Comparison of ENCODE assay signal across 8 cellular contexts in the genomic region with DNA sequence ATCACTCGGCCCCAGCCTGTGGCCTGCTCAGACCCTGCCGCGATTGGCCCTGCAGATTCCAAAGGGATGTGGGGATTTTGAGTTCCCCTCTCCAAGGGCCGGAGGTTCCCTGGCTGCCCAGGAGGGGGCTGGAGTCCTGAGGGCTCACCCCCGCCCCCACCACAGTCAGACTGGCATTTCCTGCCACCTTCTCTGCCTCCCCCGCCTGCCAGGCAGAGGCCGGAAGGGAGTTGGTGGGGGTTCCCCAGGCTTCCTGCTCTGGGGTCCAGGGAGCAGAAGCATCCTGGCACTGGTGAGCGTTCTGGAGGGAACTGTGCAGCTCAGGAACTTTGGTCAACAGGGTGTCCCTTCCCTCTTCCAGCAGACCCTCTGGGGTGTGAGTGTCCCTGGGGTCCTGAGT.
A peak's percentile ranks its signal among the peaks of the same experiment; 100 is the strongest.
DNase-seq lines count a peak whose midpoint lies in the region; ATAC-seq and TF ChIP-seq lines count a peak whose summit lies in the region.

No MANE protein-coding gene starts in this region.

- TF ChIP-seq CTCF in endodermal cell (conservative IDR thresholded peaks at IDR 0.05), result no peak

- no peak for ATAC-seq in GM19023 (IDR thresholded peaks at IDR 0.05; ENCODE audit: unreplicated experiment)
- no peak for ATAC-seq in HG03565 (IDR thresholded peaks at IDR 0.05; ENCODE audit: unreplicated experiment)

- peak overlapping the region; percentile 83 for H3K27ac Mint-ChIP-seq in activated CD4-positive, alpha-beta T cell treated with anti-CD3 and anti-CD28 coated beads, Interleukin-2, amount 10 ng/mL, durations not matched to agents 24 days and 14 days
- H3K27ac Mint-ChIP-seq in endodermal cell, result peak overlapping the region; percentile 64

- H3K27ac ChIP-seq in endodermal cell (ENCODE audit: low read depth, low read length), result no peak overlapping the region

- H3K9ac ChIP-seq in endodermal cell (ENCODE audit: extremely low read depth, low read length, poor library complexity, severe bottlenecking), result no peak overlapping the region

- intact Hi-C loops in activated CD4-positive, alpha-beta T cell treated with anti-CD3 and anti-CD28 coated beads, Interleukin-2, amount 10 ng/mL, durations not matched to agents 24 days and 14 days (cut with micrococcal nuclease), result no loop called here

- H3K4me1 Mint-ChIP-seq in activated CD4-positive, alpha-beta T cell treated with anti-CD3 and anti-CD28 coated beads, Interleukin-2, amount 10 ng/mL, durations not matched to agents 24 days and 14 days, result peaks cover 34% of the 10 kb centered on the region
- H3K4me1 Mint-ChIP-seq in endodermal cell, result no peaks in the 10 kb centered on the region

- H3K4me3 ChIP-seq in H7 (ENCODE audit: insufficient read depth, low read depth, low read length) (no peak overlapping the region), endodermal cell (ENCODE audit: low read length) (no peak overlapping the region)

- no peaks in the 10 kb centered on the region; the same call in none of the 2 replicates for H3K36me3 ChIP-seq in H7 (replicated peaks; ENCODE audit: control insufficient read depth, insufficient read depth, low read length)
- peaks cover 5% of the 10 kb centered on the region for H3K36me3 ChIP-seq in endodermal cell (ENCODE audit: control insufficient read depth, insufficient read depth, low read length)

- peaks cover 5% of the 10 kb centered on the region for H3K27me3 Mint-ChIP-seq in activated CD4-positive, alpha-beta T cell treated with anti-CD3 and anti-CD28 coated beads, Interleukin-2, amount 10 ng/mL, durations not matched to agents 24 days and 14 days
- H3K27me3 Mint-ChIP-seq in endodermal cell (ENCODE audit: insufficient read depth), result no peaks in the 10 kb centered on the region

- H3K27me3 ChIP-seq in H7 (ENCODE audit: control insufficient read depth, insufficient read depth, low read length) (no peaks in the 10 kb centered on the region), endodermal cell (ENCODE audit: control insufficient read depth, insufficient read depth, low read length, poor library complexity, severe bottlenecking) (no peaks in the 10 kb centered on the region)

- H3K4me1 ChIP-seq in endodermal cell (ENCODE audit: control insufficient read depth, insufficient read depth, low read length), result no peaks in the 10 kb centered on the region

- H3K9me3 ChIP-seq in endodermal cell (ENCODE audit: control insufficient read depth, low read length), result peaks cover 11% of the 10 kb centered on the region

- peak overlapping the region; percentile 75 for H3K4me3 Mint-ChIP-seq in activated CD4-positive, alpha-beta T cell treated with anti-CD3 and anti-CD28 coated beads, Interleukin-2, amount 10 ng/mL, durations not matched to agents 24 days and 14 days
- no peak overlapping the region for H3K4me3 Mint-ChIP-seq in endodermal cell

- DNase-seq in H7 (peak; percentile 68), endodermal cell (no peak), NCI-H2029 (lab: John Stamatoyannopoulos, UW) (no peak), AG08396 (ENCODE audit: low spot score) (no peak)
- DNase-seq in activated CD4-positive, alpha-beta T cell treated with anti-CD3 and anti-CD28 coated beads, Interleukin-2, amount 10 ng/mL, durations not matched to agents 24 days and 14 days, result peak; percentile 78
- peak in 2 of 3 donors; percentile 12 to 46 for DNase-seq in stimulated activated CD4-positive, alpha-beta T cell treated with anti-CD3 and anti-CD28 coated beads, TNF-alpha, amount 100 ng/mL, for 48 hours (ENCODE audit: low read depth in 3 of 3)

- peaks cover 5% of the 10 kb centered on the region for H3K9me3 Mint-ChIP-seq in activated CD4-positive, alpha-beta T cell treated with anti-CD3 and anti-CD28 coated beads, Interleukin-2, amount 10 ng/mL, durations not matched to agents 24 days and 14 days
- H3K9me3 Mint-ChIP-seq in endodermal cell, result peaks cover 8% of the 10 kb centered on the region

- peaks cover 3% of the 10 kb centered on the region for H3K36me3 Mint-ChIP-seq in activated CD4-positive, alpha-beta T cell treated with anti-CD3 and anti-CD28 coated beads, Interleukin-2, amount 10 ng/mL, durations not matched to agents 24 days and 14 days (ENCODE audit: low read depth)
- H3K36me3 Mint-ChIP-seq in endodermal cell (ENCODE audit: low read depth), result peaks cover 11% of the 10 kb centered on the region

- 87 to 94% methylated on average over 6 to 8 of the region's 8 CpGs for WGBS in endodermal cell (ENCODE audit: insufficient coverage in 1 of 2, insufficient read length in 1 of 2), 2 experiments

Comparison
In these comparisons a context has a peak if more than half of its experiments do, and no peak if none do; other contexts are left out.
1. DNase-seq: peak in H7 (single experiment), activated CD4-positive, alpha-beta T cell treated with anti-CD3 and anti-CD28 coated beads, Interleukin-2, amount 10 ng/mL, durations not matched to agents 24 days and 14 days (single experiment) and stimulated activated CD4-positive, alpha-beta T cell treated with anti-CD3 and anti-CD28 coated beads, TNF-alpha, amount 100 ng/mL, for 48 hours (2 of 3); none in endodermal cell (single experiment), NCI-H2029 (single experiment) and AG08396 (single experiment).